Comparison of ENCODE assay signal across 10 cellular contexts in the genomic region with DNA sequence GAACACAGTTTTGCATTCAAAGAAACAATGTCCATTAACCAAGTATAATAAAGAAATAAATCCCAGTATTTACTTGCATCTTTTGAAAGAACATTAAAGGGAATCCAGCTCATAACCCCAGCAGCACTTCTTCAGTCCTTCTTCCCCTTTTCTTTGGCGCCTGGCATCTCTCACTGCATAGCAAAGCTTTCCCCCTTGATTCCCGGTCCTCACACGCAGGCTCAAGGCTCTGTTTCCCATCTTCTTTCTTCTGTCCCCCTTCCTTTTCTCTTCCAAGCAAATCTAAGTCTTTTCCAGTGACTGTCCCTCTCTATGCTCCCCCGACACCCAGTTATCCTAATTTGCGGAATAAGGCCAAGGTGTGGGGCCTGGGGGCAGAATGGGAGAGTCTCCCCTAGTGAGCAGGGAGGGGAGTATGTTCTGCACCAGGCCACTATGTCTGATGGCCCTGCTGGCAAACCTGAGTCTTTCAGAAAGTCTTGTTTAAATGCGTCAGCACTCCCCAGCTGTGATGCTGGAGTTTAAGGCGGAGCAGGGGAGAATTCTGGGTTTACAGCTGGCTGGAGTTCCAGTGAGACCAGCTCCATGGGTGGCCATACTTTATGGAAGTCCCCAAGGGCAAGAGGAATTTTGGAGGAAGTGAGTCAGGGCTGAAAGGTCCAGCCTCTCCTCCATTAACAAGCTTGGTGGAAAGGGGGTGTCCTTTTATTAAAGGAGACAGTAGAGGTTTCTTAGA. TPM values are rescaled to one million over a fixed set of nuclear protein-coding genes. Genes with fewer than 3 reads are reported as not detected.
DNase-seq lines count a peak whose midpoint lies in the region; ATAC-seq and TF ChIP-seq lines count a peak whose summit lies in the region.
"Had no signal": no experiment of that assay in that cellular context is flagged by ENCODE, and none has a peak within 500 bp of the region (broad histone marks: within the 10 kb centered on the region; RNA-seq: fewer than 3 reads in every experiment).

No MANE protein-coding gene starts in this region.

- DNase-seq in astrocyte of the hippocampus (ENCODE audit: low read depth, low spot score): peak; percentile 78
- peak; percentile 51 for DNase-seq in left ventricle myocardium superior
- DNase-seq in stimulated activated effector memory CD8-positive, alpha-beta T cell treated with anti-CD3 and anti-CD28 coated beads, Interleukin-12 subunit alpha, Interleukin-12 subunit beta, amount 100 ng/mL, for 72 hours (ENCODE audit: low spot score in 2 of 2): no peak
- DNase-seq in activated CD4-positive, alpha-beta T cell treated with anti-CD3 and anti-CD28 coated beads for 48 hours: no peak
- DNase-seq in nucleus accumbens (lab: John Stamatoyannopoulos, UW): no peak
- no peak for DNase-seq in NCI-H2196 treated with DMSO at 0.1 percent for 48 hours (lab: John Stamatoyannopoulos, UW; ENCODE audit: unreplicated experiment)
- no peak for DNase-seq in NK-92 treated with Interleukin-12 subunit alpha and Interleukin-12 subunit beta, amount 100 ng/mL, for 24 hours (lab: John Stamatoyannopoulos, UW)
- DNase-seq: erythroblast, T-helper 2 cell had no signal

- H3K27ac ChIP-seq in HEK293 (ENCODE audit: extremely low read depth, low read depth, low read length): no peak overlapping the region

- H3K4me3 ChIP-seq in HEK293 (ENCODE audit: low read depth, low read length): no peak overlapping the region

- peak; percentile 74 for ATAC-seq in left ventricle myocardium superior
- ATAC-seq in stimulated activated effector memory CD8-positive, alpha-beta T cell treated with anti-CD3 and anti-CD28 coated beads, Interleukin-12 subunit alpha, Interleukin-12 subunit beta, amount 100 ng/mL, for 72 hours: no peak

- intact Hi-C loops in left ventricle myocardium superior (cut with micrococcal nuclease): no loop called here

- no peaks in the 10 kb centered on the region; the same call in 1 of the 2 replicates for H3K4me1 ChIP-seq in HEK293 (ENCODE audit: control insufficient read depth, insufficient read depth, low read length)

- H3K4me1 Mint-ChIP-seq in stimulated activated effector memory CD8-positive, alpha-beta T cell treated with anti-CD3 and anti-CD28 coated beads, Interleukin-12 subunit alpha, Interleukin-12 subunit beta, amount 100 ng/mL, for 72 hours: peaks cover 13% of the 10 kb centered on the region

- H3K36me3 ChIP-seq in HEK293 (ENCODE audit: control insufficient read depth in 2 of 2, insufficient read depth in 1 of 2, low read length in 2 of 2): peaks cover 0 to 11% of the 10 kb centered on the region in 2 experiments; a peak in 1 of 3 replicates

- CTCF ChIA-PET in HEK293 (lab: Yijun Ruan, JAX): interaction anchor here (0.6 to 11.5 kb wide), 11 partner anchors 11 to 509 kb away, joined by 3 to 248 read pairs (median 3); no protein-coding TSS in a partner anchor

- H3K4me3 Mint-ChIP-seq in stimulated activated effector memory CD8-positive, alpha-beta T cell treated with anti-CD3 and anti-CD28 coated beads, Interleukin-12 subunit alpha, Interleukin-12 subunit beta, amount 100 ng/mL, for 72 hours: no peak overlapping the region

- peak overlapping the region; percentile 69 for H3K27ac Mint-ChIP-seq in stimulated activated effector memory CD8-positive, alpha-beta T cell treated with anti-CD3 and anti-CD28 coated beads, Interleukin-12 subunit alpha, Interleukin-12 subunit beta, amount 100 ng/mL, for 72 hours

- POLR2A ChIA-PET in HEK293 (lab: Yijun Ruan, JAX): no interaction called here

- peaks cover 35% of the 10 kb centered on the region for H3K36me3 Mint-ChIP-seq in stimulated activated effector memory CD8-positive, alpha-beta T cell treated with anti-CD3 and anti-CD28 coated beads, Interleukin-12 subunit alpha, Interleukin-12 subunit beta, amount 100 ng/mL, for 72 hours

- TF ChIP-seq CTCF in HEK293 (tag by site-specific recombination; IDR thresholded peaks at IDR 0.05): no peak

- no peaks in the 10 kb centered on the region for H3K9me3 Mint-ChIP-seq in stimulated activated effector memory CD8-positive, alpha-beta T cell treated with anti-CD3 and anti-CD28 coated beads, Interleukin-12 subunit alpha, Interleukin-12 subunit beta, amount 100 ng/mL, for 72 hours

- no peaks in the 10 kb centered on the region for H3K9me3 ChIP-seq in HEK293 (ENCODE audit: control insufficient read depth, insufficient read depth, low read depth, low read length)

TF ChIP-seq in HEK293, 187 proteins besides CTCF, POLR2A, EP300 and RAD21 (continues in another document):
- no peak for TF ChIP-seq ZNF501 (tag by site-specific recombination; IDR thresholded peaks at IDR 0.05)
- TF ChIP-seq ZFP69B (tag by site-specific recombination; IDR thresholded peaks at IDR 0.05): no peak
- TF ChIP-seq ZNF776 (tag by site-specific recombination; IDR thresholded peaks at IDR 0.05; ENCODE audit: borderline replicate concordance): no peak
- no peak for TF ChIP-seq ZNF24 (tag by site-specific recombination; IDR thresholded peaks at IDR 0.05)
- no peak for TF ChIP-seq ZNF398 (tag by site-specific recombination; IDR thresholded peaks at IDR 0.05)
- no peak for TF ChIP-seq ZNF548 (tag by site-specific recombination; IDR thresholded peaks at IDR 0.05)
- TF ChIP-seq, protein P1, sequence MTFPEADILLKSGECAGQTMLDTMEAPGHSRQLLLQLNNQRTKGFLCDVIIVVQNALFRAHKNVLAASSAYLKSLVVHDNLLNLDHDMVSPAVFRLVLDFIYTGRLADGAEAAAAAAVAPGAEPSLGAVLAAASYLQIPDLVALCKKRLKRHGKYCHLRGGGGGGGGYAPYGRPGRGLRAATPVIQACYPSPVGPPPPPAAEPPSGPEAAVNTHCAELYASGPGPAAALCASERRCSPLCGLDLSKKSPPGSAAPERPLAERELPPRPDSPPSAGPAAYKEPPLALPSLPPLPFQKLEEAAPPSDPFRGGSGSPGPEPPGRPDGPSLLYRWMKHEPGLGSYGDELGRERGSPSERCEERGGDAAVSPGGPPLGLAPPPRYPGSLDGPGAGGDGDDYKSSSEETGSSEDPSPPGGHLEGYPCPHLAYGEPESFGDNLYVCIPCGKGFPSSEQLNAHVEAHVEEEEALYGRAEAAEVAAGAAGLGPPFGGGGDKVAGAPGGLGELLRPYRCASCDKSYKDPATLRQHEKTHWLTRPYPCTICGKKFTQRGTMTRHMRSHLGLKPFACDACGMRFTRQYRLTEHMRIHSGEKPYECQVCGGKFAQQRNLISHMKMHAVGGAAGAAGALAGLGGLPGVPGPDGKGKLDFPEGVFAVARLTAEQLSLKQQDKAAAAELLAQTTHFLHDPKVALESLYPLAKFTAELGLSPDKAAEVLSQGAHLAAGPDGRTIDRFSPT (tag by site-specific recombination; IDR thresholded peaks at IDR 0.05): no peak
- peak; percentile 80 for TF ChIP-seq ZIC2 (tag by site-specific recombination; IDR thresholded peaks at IDR 0.05)
- TF ChIP-seq ZNF600 (tag by site-specific recombination; IDR thresholded peaks at IDR 0.05): peak; percentile 24; the same call in 1 of the 2 replicates
- TF ChIP-seq, protein P2, sequence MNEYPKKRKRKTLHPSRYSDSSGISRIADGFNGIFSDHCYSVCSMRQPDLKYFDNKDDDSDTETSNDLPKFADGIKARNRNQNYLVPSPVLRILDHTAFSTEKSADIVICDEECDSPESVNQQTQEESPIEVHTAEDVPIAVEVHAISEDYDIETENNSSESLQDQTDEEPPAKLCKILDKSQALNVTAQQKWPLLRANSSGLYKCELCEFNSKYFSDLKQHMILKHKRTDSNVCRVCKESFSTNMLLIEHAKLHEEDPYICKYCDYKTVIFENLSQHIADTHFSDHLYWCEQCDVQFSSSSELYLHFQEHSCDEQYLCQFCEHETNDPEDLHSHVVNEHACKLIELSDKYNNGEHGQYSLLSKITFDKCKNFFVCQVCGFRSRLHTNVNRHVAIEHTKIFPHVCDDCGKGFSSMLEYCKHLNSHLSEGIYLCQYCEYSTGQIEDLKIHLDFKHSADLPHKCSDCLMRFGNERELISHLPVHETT (tag by site-specific recombination; IDR thresholded peaks at IDR 0.05): no peak
- TF ChIP-seq ZNF629 (tag by site-specific recombination; IDR thresholded peaks at IDR 0.05): no peak
- no peak for TF ChIP-seq ZNF561 (tag by site-specific recombination; IDR thresholded peaks at IDR 0.05; ENCODE audit: borderline replicate concordance)
- no peak for TF ChIP-seq SP7 (tag by site-specific recombination; IDR thresholded peaks at IDR 0.05)
- no peak for TF ChIP-seq ZNF624 (tag by site-specific recombination; IDR thresholded peaks at IDR 0.05)
- no peak for TF ChIP-seq KLF1 (tag by site-specific recombination; IDR thresholded peaks at IDR 0.05)
- peak; percentile 69 for TF ChIP-seq GLIS1 (tag by site-specific recombination; IDR thresholded peaks at IDR 0.05)
- no peak for TF ChIP-seq ZNF48 (tag by site-specific recombination; IDR thresholded peaks at IDR 0.05)
- TF ChIP-seq ZNF777 (tag by site-specific recombination; IDR thresholded peaks at IDR 0.05; ENCODE audit: borderline replicate concordance): no peak

RNA-seq across cellular contexts. Expression of gene GOLGA6A, which starts 42.1 kb away (rescaled TPM):
- total RNA-seq in left ventricle myocardium superior: not detected

RNA-seq across cellular contexts. Expression of gene PML, which starts 45.8 kb away (rescaled TPM):
- 20.8 TPM for total RNA-seq in left ventricle myocardium superior

RNA-seq across cellular contexts. Expression of gene STOML1, which starts 48.2 kb away (rescaled TPM):
- 26.9 TPM for total RNA-seq in left ventricle myocardium superior

Comparison
In these comparisons a context has a peak if more than half of its experiments do, and no peak if none do; other contexts are left out.
1. DNase-seq: peak in astrocyte of the hippocampus (single experiment) and left ventricle myocardium superior (single experiment); none in stimulated activated effector memory CD8-positive, alpha-beta T cell treated with anti-CD3 and anti-CD28 coated beads, Interleukin-12 subunit alpha, Interleukin-12 subunit beta, amount 100 ng/mL, for 72 hours (0 of 2), activated CD4-positive, alpha-beta T cell treated with anti-CD3 and anti-CD28 coated beads for 48 hours (single experiment), nucleus accumbens (0 of 56), NCI-H2196 treated with DMSO at 0.1 percent for 48 hours (single experiment) and NK-92 treated with Interleukin-12 subunit alpha and Interleukin-12 subunit beta, amount 100 ng/mL, for 24 hours (single experiment).